In genomic region chr20:25407311-25408169, GRCh38 we compare ENCODE assay signal across 8 cellular contexts. TPM values are rescaled to one million over a fixed set of nuclear protein-coding genes. Genes with fewer than 3 reads are reported as not detected.
DNase-seq lines count a peak whose midpoint lies in the region; ATAC-seq, FAIRE-seq and TF ChIP-seq lines count a peak whose summit lies in the region.

Gene GINS1, plus strand, starts transcription at chr20:25407673. Its CDS starts 148 bp downstream, at chr20:25407821.

- peak within 1 kb of the TSS; percentile 82 for H3K27ac ChIP-seq in VCaP

- peaks cover 0 to 8% (median 2%) of the 10 kb centered on the region in 3 donors for H3K27me3 Mint-ChIP-seq in immature natural killer cell (ENCODE audit: low read depth in 3 of 3)

- peak within 1 kb of the TSS; percentile 78 to 86 (median 82) for H3K27ac Mint-ChIP-seq in immature natural killer cell

- FAIRE-seq in bronchial epithelial cell (lab: Jason Lieb, UNC): no peak

- TF ChIP-seq CTCF in VCaP (conservative IDR thresholded peaks at IDR 0.05): no peak
- no peak for TF ChIP-seq CTCF in bronchial epithelial cell (IDR thresholded peaks at IDR 0.05; ENCODE audit: insufficient read depth, low read length, severe bottlenecking)

- DNase-seq in AG08395 (ENCODE audit: low spot score): peak; percentile 95
- peak; percentile 97 for DNase-seq in NCI-H2171 treated with DMSO at 0.1 percent for 48 hours (lab: John Stamatoyannopoulos, UW)
- peak; percentile 80 for DNase-seq in bronchial epithelial cell (ENCODE audit: low read depth)
- DNase-seq in immature natural killer cell: peak; percentile 67 to 72 (median 71)
- DNase-seq in smooth muscle cell of the brain vasculature (ENCODE audit: low read depth, low spot score): peak; percentile 69

- H3K36me3 ChIP-seq in bronchial epithelial cell (ENCODE audit: control insufficient read depth, insufficient read depth, low read length): no peaks in the 10 kb centered on the region

- H3K9me3 Mint-ChIP-seq in immature natural killer cell: peaks cover 5 to 16% (median 10%) of the 10 kb centered on the region in 6 donors

- H3K27me3 ChIP-seq in bronchial epithelial cell (ENCODE audit: control insufficient read depth, insufficient read depth, low read length): no peaks in the 10 kb centered on the region

- H3K4me3 ChIP-seq in bronchial epithelial cell (ENCODE audit: low read depth, low read length): peak within 1 kb of the TSS; percentile 79

- H3K4me1 Mint-ChIP-seq in immature natural killer cell: peaks cover 13 to 18% of the 10 kb centered on the region in 2 donors

- H3K36me3 Mint-ChIP-seq in immature natural killer cell: peaks cover 0 to 7% (median 3%) of the 10 kb centered on the region in 3 donors

- peak within 1 kb of the TSS; percentile 88 to 94 (median 92) for H3K4me3 Mint-ChIP-seq in immature natural killer cell

- peak; percentile 92 for ATAC-seq in GM18907 (IDR thresholded peaks at IDR 0.05; ENCODE audit: unreplicated experiment)
- peak; percentile 86 for ATAC-seq in HG03135 (IDR thresholded peaks at IDR 0.05; ENCODE audit: unreplicated experiment)

RNA-seq across cellular contexts. Expression of gene GINS1, which starts in this region (rescaled TPM):
- total RNA-seq in bronchial epithelial cell: 1.1 and 1.4 TPM in 2 replicates
- 1 to 10 TPM; 1.0 to 2.2 (median 2.0) TPM for polyA plus RNA-seq in immature natural killer cell

Comparison
In these comparisons a context has a peak if more than half of its experiments do, and no peak if none do; other contexts are left out.
1. Peak in every context shown above with its lines: DNase-seq, ATAC-seq, H3K4me3 ChIP-seq and H3K27ac ChIP-seq.